Comparison of ENCODE assay signal across 8 cellular contexts in genomic region chr19:45405435-45406164, GRCh38. TPM values are rescaled to one million over a fixed set of nuclear protein-coding genes. Genes with fewer than 3 reads are reported as not detected.
A peak's percentile ranks its signal among the peaks of the same experiment; 100 is the strongest.
DNase-seq lines count a peak whose midpoint lies in the region; ATAC-seq and TF ChIP-seq lines count a peak whose summit lies in the region.

No MANE protein-coding gene starts in this region.

- CTCF ChIA-PET in AG04449 (lab: Yijun Ruan, JAX) (interaction anchor here (1.0 to 4.8 kb wide), 8 partner anchors 8 to 80 kb away, joined by 3 to 65 read pairs (median 6); no protein-coding TSS in a partner anchor), activated B cell treated with CpG ODN at 0.5 μM for 24 hours (lab: Charles Lee) (interaction anchor here (0.7 to 5.8 kb wide), 5 partner anchors 34 to 153 kb away, joined by 3 to 52 read pairs (median 6); partner anchors contain the start of gene FOSB)

- DNase-seq in AG04449 (ENCODE audit: low read depth, low spot score) (no peak), NCI-H2196 (lab: John Stamatoyannopoulos, UW; ENCODE audit: unreplicated experiment) (peak; percentile 88), activated B cell treated with CpG ODN at 0.5 μM for 24 hours (peak; percentile 76), cardiac fibroblast (ENCODE audit: low read depth in 2 of 2) (peak; percentile 91 to 96), islet precursor cell (peak; percentile 97)
- peak; percentile 76 for DNase-seq in stimulated activated CD4-positive, alpha-beta T cell treated with anti-CD3 and anti-CD28 coated beads, Interleukin-12 subunit alpha, Interleukin-12 subunit beta, amount 100 ng/mL, for 4 hours

- H3K27ac Mint-ChIP-seq in activated B cell treated with CpG ODN at 0.5 μM for 24 hours = peak overlapping the region; percentile 95

- intact Hi-C loops in activated B cell treated with CpG ODN at 0.5 μM for 24 hours (cut with micrococcal nuclease) = loop anchor here (1.0 to 10.0 kb wide), 14 partner anchors 14 to 515 kb away; partner anchors contain the start of genes CLPTM1, ERCC1, ERCC2 and FOXA3

- H3K4me1 Mint-ChIP-seq in activated B cell treated with CpG ODN at 0.5 μM for 24 hours = peaks cover 43% of the 10 kb centered on the region

- peak overlapping the region; percentile 88 for H3K4me3 ChIP-seq in AG04449 (ENCODE audit: low read depth, low read length)
- peak overlapping the region; percentile 93 to 97 for H3K4me3 ChIP-seq in cardiac fibroblast (replicated peaks in 1 of 2; ENCODE audit: low read depth in 2 of 2, low read length in 2 of 2)

- H3K4me3 Mint-ChIP-seq in activated B cell treated with CpG ODN at 0.5 μM for 24 hours = peak overlapping the region; percentile 96

- peaks cover 12% of the 10 kb centered on the region for H3K27me3 Mint-ChIP-seq in activated B cell treated with CpG ODN at 0.5 μM for 24 hours

- no peaks in the 10 kb centered on the region for H3K9me3 Mint-ChIP-seq in activated B cell treated with CpG ODN at 0.5 μM for 24 hours

- POLR2A ChIA-PET in AG04449 (lab: Yijun Ruan, JAX) = no interaction called here
- POLR2A ChIA-PET in activated B cell treated with CpG ODN at 0.5 μM for 24 hours (lab: Charles Lee) = interaction anchor here (0.6 to 2.6 kb wide), 10 partner anchors 10 to 458 kb away, joined by 3 to 12 read pairs (median 3); partner anchors contain the start of gene ERCC1

- ATAC-seq in GM18867 (IDR thresholded peaks at IDR 0.05; ENCODE audit: unreplicated experiment) = peak; percentile 39
- peak; percentile 36 for ATAC-seq in HG03095 (IDR thresholded peaks at IDR 0.05; ENCODE audit: unreplicated experiment)
- ATAC-seq in activated B cell treated with CpG ODN at 0.5 μM for 24 hours (ENCODE audit: low read depth) = peak; percentile 65

- peaks cover 13% of the 10 kb centered on the region for H3K36me3 Mint-ChIP-seq in activated B cell treated with CpG ODN at 0.5 μM for 24 hours (ENCODE audit: low read depth)

- TF ChIP-seq CTCF in AG04449 (IDR thresholded peaks at IDR 0.05; ENCODE audit: insufficient read depth, low read length, missing control alignments) (no peak), activated B cell treated with CpG ODN at 0.5 μM for 24 hours (IDR thresholded peaks at IDR 0.05) (no peak), cardiac fibroblast (IDR thresholded peaks at IDR 0.05; ENCODE audit: low read depth, low read length) (no peak)

RNA-seq across cellular contexts. Expression of gene PPP1R13L, which starts 0.7 kb away (rescaled TPM):
- 4.0 and 5.1 TPM in 2 replicates for total RNA-seq in activated B cell treated with CpG ODN at 0.5 μM for 24 hours

RNA-seq across cellular contexts. Expression of gene POLR1G, which starts 0.8 kb away (rescaled TPM):
- 6.7 and 6.8 TPM in 2 replicates for total RNA-seq in activated B cell treated with CpG ODN at 0.5 μM for 24 hours

RNA-seq across cellular contexts. Expression of gene ERCC1, which starts 18.1 kb away (rescaled TPM):
- 69.2 and 71.6 TPM in 2 replicates for total RNA-seq in activated B cell treated with CpG ODN at 0.5 μM for 24 hours

RNA-seq across cellular contexts. Expression of gene ERCC2, which starts 35.2 kb away (rescaled TPM):
- total RNA-seq in activated B cell treated with CpG ODN at 0.5 μM for 24 hours = 29.8 and 31.5 TPM in 2 replicates
